17 cellular contexts compared by ENCODE assay signal in genomic region chr1:220149742-220150141, GRCh38.
DNase-seq lines count a peak whose midpoint lies in the region; ATAC-seq, FAIRE-seq and TF ChIP-seq lines count a peak whose summit lies in the region.
"Had no signal": no experiment of that assay in that cellular context is flagged by ENCODE, and none has a peak within 500 bp of the region (broad histone marks: within the 10 kb centered on the region; RNA-seq: fewer than 3 reads in every experiment).

No MANE protein-coding gene starts in this region.

- peak; percentile 56 for FAIRE-seq in islet of Langerhans (lab: Jason Lieb, UNC)

- CTCF ChIA-PET in GM10248 (lab: Yijun Ruan, JAX) = interaction anchor here (0.6 to 2.0 kb wide), 5 partner anchors 8 to 37 kb away, joined by 3 to 5 read pairs (median 5); no protein-coding TSS in a partner anchor

- TF ChIP-seq CTCF in GM10248 (IDR thresholded peaks at IDR 0.05; ENCODE audit: control extremely low read depth, extremely low read depth, low read depth, missing control alignments) = no peak

- DNase-seq in GM10248 (ENCODE audit: extremely low spot score) (peak; percentile 17), AG08395 (ENCODE audit: low spot score) (no peak), iPS-NIHi7 (ENCODE audit: extremely low spot score) (no peak), NCI-H526 (lab: John Stamatoyannopoulos, UW) (no peak)
- DNase-seq: anterior cingulate cortex; cortex of kidney; DMS79 treated with DMSO at 0.1 percent for 48 hours; KBM-7; naive thymus-derived CD4-positive, alpha-beta T cell; NCI-H1694; NCI-H510A treated with DMSO at 0.1 percent for 48 hours; stimulated activated CD4-positive, alpha-beta T cell treated with anti-CD3 and anti-CD28 coated beads, Interleukin-2, amount 100 ng/mL, for 48 hours had no signal

- POLR2A ChIA-PET in GM10248 (lab: Yijun Ruan, JAX) = interaction anchor here (0.6 kb wide), 1 partner anchor 131 kb away, joined by 4 read pairs; no protein-coding TSS in a partner anchor

- ATAC-seq in GM19328 (IDR thresholded peaks at IDR 0.05; ENCODE audit: unreplicated experiment) (peak; percentile 64), HG03432 (IDR thresholded peaks at IDR 0.05; ENCODE audit: unreplicated experiment) (peak; percentile 68), GM21526 (IDR thresholded peaks at IDR 0.05; ENCODE audit: low FRiP score, unreplicated experiment) (no peak)
- ATAC-seq: left lobe of liver; naive thymus-derived CD4-positive, alpha-beta T cell had no signal
